In genomic region chr2:39737661-39738060, GRCh38 we compare ENCODE assay signal across 13 cellular contexts. TPM values are rescaled to one million over a fixed set of nuclear protein-coding genes. Genes with fewer than 3 reads are reported as not detected.
DNase-seq lines count a peak whose midpoint lies in the region; ATAC-seq and TF ChIP-seq lines count a peak whose summit lies in the region.
"Had no signal": no experiment of that assay in that cellular context is flagged by ENCODE, and none has a peak within 500 bp of the region (broad histone marks: within the 10 kb centered on the region; RNA-seq: fewer than 3 reads in every experiment).

No MANE protein-coding gene starts in this region.

- no peak for TF ChIP-seq CTCF in RWPE2 (IDR thresholded peaks at IDR 0.05; ENCODE audit: poor library complexity, severe bottlenecking)
- no peak for TF ChIP-seq CTCF in fibroblast of lung (conservative IDR thresholded peaks at IDR 0.05 in 1 of 2, IDR thresholded peaks at IDR 0.05 in 1 of 2; ENCODE audit: low read depth in 1 of 2, low read length in 2 of 2)
- TF ChIP-seq CTCF in ovary (IDR thresholded peaks at IDR 0.05): no peak

- H3K4me3 ChIP-seq in RWPE2 (ENCODE audit: severe bottlenecking) (no peak overlapping the region), fibroblast of lung (replicated peaks in 1 of 4; ENCODE audit: control extremely low read depth in 1 of 4, insufficient read depth in 1 of 4, low read depth in 3 of 4, low read length in 4 of 4) (peak overlapping the region; percentile 22 to 33 (median 24)), ovary (no peak overlapping the region)

- no peaks in the 10 kb centered on the region for H3K27me3 Mint-ChIP-seq in natural killer cell treated with Interleukin-12 subunit alpha and Interleukin-12 subunit beta and Interleukin-15 and Interleukin-18, amount 100 ng/mL, for 72 hours

- H4K20me1 ChIP-seq in fibroblast of lung (ENCODE audit: control insufficient read depth, extremely low read depth, insufficient read depth, low read length): no peaks in the 10 kb centered on the region

- H3K27ac ChIP-seq in RWPE2 (ENCODE audit: poor library complexity, severe bottlenecking) (no peak overlapping the region), fibroblast of lung (ENCODE audit: insufficient read depth, low read length) (peak overlapping the region; percentile 70), ovary (no peak overlapping the region)
- H3K27ac ChIP-seq: RWPE1 had no signal

- intact Hi-C loops in ovary (cut with DNase I): no loop called here

- peak overlapping the region; percentile 85 for H3K4me2 ChIP-seq in fibroblast of lung (ENCODE audit: extremely low read depth, insufficient read depth, low read length)

- H3K36me3 Mint-ChIP-seq in natural killer cell treated with Interleukin-12 subunit alpha and Interleukin-12 subunit beta and Interleukin-15 and Interleukin-18, amount 100 ng/mL, for 72 hours: peaks cover 41% of the 10 kb centered on the region

- H3K27me3 ChIP-seq in RWPE2 (ENCODE audit: insufficient read depth, poor library complexity, severe bottlenecking) (no peaks in the 10 kb centered on the region), fibroblast of lung (ENCODE audit: control insufficient read depth, insufficient read depth, low read length) (no peaks in the 10 kb centered on the region), ovary (no peaks in the 10 kb centered on the region)

- H3K36me3 ChIP-seq in RWPE2 (ENCODE audit: low read depth) (peaks cover 89% of the 10 kb centered on the region), fibroblast of lung (ENCODE audit: control insufficient read depth, insufficient read depth, low read length) (no peaks in the 10 kb centered on the region), ovary (no peaks in the 10 kb centered on the region)

- H3K27ac Mint-ChIP-seq in natural killer cell treated with Interleukin-12 subunit alpha and Interleukin-12 subunit beta and Interleukin-15 and Interleukin-18, amount 100 ng/mL, for 72 hours: no peak overlapping the region
- H3K27ac Mint-ChIP-seq: mesothelial cell of epicardium had no signal

- H3K9me3 ChIP-seq in RWPE2 (ENCODE audit: severe bottlenecking) (no peaks in the 10 kb centered on the region), fibroblast of lung (ENCODE audit: control insufficient read depth, insufficient read depth, low read depth, low read length) (no peaks in the 10 kb centered on the region), ovary (no peaks in the 10 kb centered on the region)

- 53 to 64% (median 56%) methylated on average over 8 of the region's 8 CpGs for WGBS in ovary, 3 donors

- no peak overlapping the region for H3K9ac ChIP-seq in fibroblast of lung (ENCODE audit: insufficient read depth, low read length)

- H3K4me3 Mint-ChIP-seq in natural killer cell treated with Interleukin-12 subunit alpha and Interleukin-12 subunit beta and Interleukin-15 and Interleukin-18, amount 100 ng/mL, for 72 hours: no peak overlapping the region
- H3K4me3 Mint-ChIP-seq: mesothelial cell of epicardium had no signal

- H3K9me3 Mint-ChIP-seq in natural killer cell treated with Interleukin-12 subunit alpha and Interleukin-12 subunit beta and Interleukin-15 and Interleukin-18, amount 100 ng/mL, for 72 hours: no peaks in the 10 kb centered on the region
- H3K9me3 Mint-ChIP-seq: mesothelial cell of epicardium had no signal

- H3K4me1 ChIP-seq in RWPE2 (ENCODE audit: insufficient read depth, poor library complexity, severe bottlenecking) (no peaks in the 10 kb centered on the region), fibroblast of lung (ENCODE audit: control insufficient read depth, extremely low read depth, insufficient read depth, low read length) (peaks cover 16% of the 10 kb centered on the region), ovary (ENCODE audit: insufficient read depth) (peaks cover 3% of the 10 kb centered on the region)

- TF ChIP-seq EP300 in ovary (IDR thresholded peaks at IDR 0.05): no peak

- no peak for TF ChIP-seq POLR2A in ovary (IDR thresholded peaks at IDR 0.05)

- peak; percentile 35; the same call in 1 of the 3 replicates for ATAC-seq in RWPE2 (ENCODE audit: low read depth)
- no peak for ATAC-seq in natural killer cell treated with Interleukin-12 subunit alpha and Interleukin-12 subunit beta and Interleukin-15 and Interleukin-18, amount 100 ng/mL, for 72 hours
- no peak for ATAC-seq in HG02970 (IDR thresholded peaks at IDR 0.05; ENCODE audit: low FRiP score, unreplicated experiment)

- H2AFZ ChIP-seq in fibroblast of lung (ENCODE audit: low read length): no peak overlapping the region

- H3K79me2 ChIP-seq in fibroblast of lung (ENCODE audit: control insufficient read depth, insufficient read depth, low read length): peaks cover 3% of the 10 kb centered on the region

- DNase-seq in EH (ENCODE audit: low read depth): peak; percentile 94
- DNase-seq in RWPE2 (ENCODE audit: low spot score): no peak
- DNase-seq in fibroblast of lung (ENCODE audit: low read depth in 2 of 2): peak; percentile 79 to 96
- DNase-seq in ovary: peak; percentile 17 to 41 (median 22)
- no peak for DNase-seq in natural killer cell treated with Interleukin-12 subunit alpha and Interleukin-12 subunit beta and Interleukin-15 and Interleukin-18, amount 100 ng/mL, for 72 hours (ENCODE audit: low spot score)
- no peak for DNase-seq in NCI-H1694 (lab: John Stamatoyannopoulos, UW)
- no peak for DNase-seq in HPDE6-E6E7 (ENCODE audit: extremely low spot score)
- DNase-seq: DMS53; effector CD4-positive, alpha-beta T cell; NCI-H1092 treated with DMSO at 0.1 percent for 48 hours had no signal

- H3K4me1 Mint-ChIP-seq in natural killer cell treated with Interleukin-12 subunit alpha and Interleukin-12 subunit beta and Interleukin-15 and Interleukin-18, amount 100 ng/mL, for 72 hours (ENCODE audit: low read depth in 2 of 2): peaks cover 4 to 8% of the 10 kb centered on the region in 2 donors

RNA-seq across cellular contexts. Expression of gene THUMPD2, which starts 41.4 kb away (rescaled TPM):
- total RNA-seq in fibroblast of lung (7.4 and 10.2 TPM in 2 replicates), ovary (10 to 100 TPM; 11.4 to 22.0 (median 19.6) TPM)
- polyA plus RNA-seq in fibroblast of lung (7.0 and 8.1 TPM in 2 replicates), ovary (10 to 100 TPM; 10.5 to 16.3 TPM)
- 4.6 and 4.9 TPM in 2 replicates for polyA plus RNA-seq in fibroblast of lung (2012)
- 5.4 and 5.5 TPM in 2 replicates for polyA minus RNA-seq in fibroblast of lung (ENCODE audit: low replicate concordance)
- total RNA-seq in natural killer cell treated with Interleukin-12 subunit alpha and Interleukin-12 subunit beta and Interleukin-15 and Interleukin-18, amount 100 ng/mL, for 72 hours: 10 to 100 TPM in 1 of 2 donors, 1 to 10 TPM in 1; 9.9 to 26.1 TPM

Comparison
In these comparisons a context has a peak if more than half of its experiments do, and no peak if none do; other contexts are left out.
1. DNase-seq: peak in EH (single experiment), fibroblast of lung (2 of 2) and ovary (5 of 5); none in RWPE2 (single experiment), natural killer cell treated with Interleukin-12 subunit alpha and Interleukin-12 subunit beta and Interleukin-15 and Interleukin-18, amount 100 ng/mL, for 72 hours (single experiment), NCI-H1694 (single experiment) and HPDE6-E6E7 (single experiment).
2. H3K4me3 ChIP-seq: peak in fibroblast of lung (4 of 4); none in RWPE2 (single experiment) and ovary (single experiment).